In genomic region chrX:47191806-47192401, GRCh38 we compare ENCODE assay signal across 8 cellular contexts. TPM values are rescaled to one million over a fixed set of nuclear protein-coding genes. Genes with fewer than 3 reads are reported as not detected.
DNase-seq lines count a peak whose midpoint lies in the region; TF ChIP-seq lines count a peak whose summit lies in the region.

No MANE protein-coding gene starts in this region.

- no peak overlapping the region for H4K8ac ChIP-seq in neuronal stem cell (ENCODE audit: low read depth, low read length)

- DNase-seq in GM06990 (ENCODE audit: extremely low read depth, insufficient read length) (no peak), NCI-H69 (lab: John Stamatoyannopoulos, UW) (peak; percentile 20), neuronal stem cell (ENCODE audit: low spot score) (no peak), NCI-H446 treated with DMSO at 0.1 percent for 48 hours (lab: John Stamatoyannopoulos, UW) (no peak), DMS53 treated with DMSO at 0.1 percent for 48 hours (lab: John Stamatoyannopoulos, UW; ENCODE audit: unreplicated experiment) (no peak), tibial nerve (ENCODE audit: low spot score in 2 of 2) (no peak)
- DNase-seq in stimulated activated CD4-positive, alpha-beta T cell treated with anti-CD3 and anti-CD28 coated beads, Interleukin-15, amount 100 ng/mL, for 24 hours = no peak

- no CpG with 5 or more reads among the region's 16 CpGs for WGBS in neuronal stem cell (ENCODE audit: extremely low coverage in 2 of 2, insufficient read length in 2 of 2, insufficient replicate concordance in 1 of 2), 2 donors
- 72% methylated on average over 15 to 16 of the region's 16 CpGs for WGBS in tibial nerve, 2 donors

- H3K9me3 ChIP-seq in duodenal mucosa (ENCODE audit: control insufficient read depth in 1 of 2, low read length in 2 of 2) (no peaks in the 10 kb centered on the region), neuronal stem cell (replicated peaks in 1 of 2; ENCODE audit: control insufficient read depth in 2 of 2, insufficient read depth in 1 of 2, low read depth in 1 of 2, low read length in 2 of 2) (no peaks in the 10 kb centered on the region), tibial nerve (no peaks in the 10 kb centered on the region)

- no peak overlapping the region for H3K23ac ChIP-seq in neuronal stem cell (ENCODE audit: low read depth, low read length, poor library complexity)

- no peak overlapping the region for H2BK12ac ChIP-seq in neuronal stem cell (ENCODE audit: low read length)

- H2AK5ac ChIP-seq in neuronal stem cell (ENCODE audit: low read depth, low read length) = no peak overlapping the region

- no peak for TF ChIP-seq CTCF in GM06990 (IDR thresholded peaks at IDR 0.05; ENCODE audit: insufficient read depth, low read length, poor library complexity, severe bottlenecking)
- TF ChIP-seq CTCF in tibial nerve (IDR thresholded peaks at IDR 0.05) = no peak

- H3K36me3 ChIP-seq in GM06990 (ENCODE audit: control insufficient read depth, insufficient read depth, low read length) (peaks cover 2% of the 10 kb centered on the region; the same call in 1 of the 2 replicates), duodenal mucosa (ENCODE audit: control insufficient read depth in 1 of 2, insufficient read depth in 2 of 2, low read length in 2 of 2) (peaks cover 0 to 2% of the 10 kb centered on the region in 2 donors), neuronal stem cell (replicated peaks in 1 of 2; ENCODE audit: control insufficient read depth in 2 of 2, insufficient read depth in 2 of 2, low read length in 2 of 2) (peaks cover 0 to 29% of the 10 kb centered on the region in 2 donors), tibial nerve (peaks cover 0 to 5% (median 0%) of the 10 kb centered on the region in 3 donors)

- H3K27me3 ChIP-seq in GM06990 (replicated peaks; ENCODE audit: control insufficient read depth, insufficient read depth, low read length) (no peaks in the 10 kb centered on the region), duodenal mucosa (ENCODE audit: control insufficient read depth in 1 of 2, insufficient read depth in 2 of 2, low read length in 2 of 2) (no peaks in the 10 kb centered on the region), neuronal stem cell (ENCODE audit: control insufficient read depth in 3 of 3, insufficient read depth in 3 of 3, low read depth in 1 of 3, low read length in 3 of 3) (peaks cover 0 to 5% (median 0%) of the 10 kb centered on the region in 3 experiments), tibial nerve (peaks cover 0 to 8% of the 10 kb centered on the region in 2 donors)

- peak overlapping the region; percentile 43 to 59 for H3K9ac ChIP-seq in duodenal mucosa (ENCODE audit: low read depth in 1 of 2, low read length in 2 of 2)
- no peak overlapping the region for H3K9ac ChIP-seq in neuronal stem cell (ENCODE audit: low read depth, low read length, poor library complexity)

- no peak overlapping the region for H2BK120ac ChIP-seq in neuronal stem cell (ENCODE audit: low read depth, low read length)

- no peak overlapping the region for H2BK5ac ChIP-seq in neuronal stem cell (ENCODE audit: low read length)

- no peak for TF ChIP-seq POLR2A in tibial nerve (IDR thresholded peaks at IDR 0.05)

- no peak for TF ChIP-seq EP300 in tibial nerve (IDR thresholded peaks at IDR 0.05)

- H2BK15ac ChIP-seq in neuronal stem cell (ENCODE audit: low read length) = no peak overlapping the region

- peak overlapping the region; percentile 75 for H3K4me3 ChIP-seq in GM06990 (replicated peaks; ENCODE audit: low read depth, low read length)
- H3K4me3 ChIP-seq in duodenal mucosa (ENCODE audit: low read depth in 1 of 2, low read length in 2 of 2) = peak overlapping the region; percentile 71 to 73
- H3K4me3 ChIP-seq in neuronal stem cell (ENCODE audit: low read length in 2 of 2) = peak overlapping the region; percentile 57 to 80
- peak overlapping the region in 1 of 4 donors; percentile 61 for H3K4me3 ChIP-seq in tibial nerve

- H4K91ac ChIP-seq in neuronal stem cell (ENCODE audit: low read depth, low read length, poor library complexity) = no peak overlapping the region

- H3K4ac ChIP-seq in neuronal stem cell (ENCODE audit: low read length) = no peak overlapping the region

- H3K18ac ChIP-seq in neuronal stem cell (ENCODE audit: low read length) = no peak overlapping the region

- H2AFZ ChIP-seq in neuronal stem cell (ENCODE audit: low read length) = peak overlapping the region; percentile 86

- H3K4me2 ChIP-seq in neuronal stem cell (ENCODE audit: insufficient read depth, low read length, poor library complexity, severe bottlenecking) = peak overlapping the region; percentile 91

- peaks cover 26 to 32% of the 10 kb centered on the region in 2 donors for H3K4me1 ChIP-seq in duodenal mucosa (ENCODE audit: control insufficient read depth in 1 of 2, insufficient read depth in 2 of 2, low read length in 2 of 2)
- peaks cover 19 to 21% of the 10 kb centered on the region in 2 donors for H3K4me1 ChIP-seq in neuronal stem cell (ENCODE audit: control insufficient read depth in 2 of 2, insufficient read depth in 1 of 2, low read depth in 1 of 2, low read length in 2 of 2)
- H3K4me1 ChIP-seq in tibial nerve = peaks cover 0 to 44% (median 19%) of the 10 kb centered on the region in 4 donors

- no peak overlapping the region for H3K14ac ChIP-seq in neuronal stem cell (ENCODE audit: low read length)

- H3K79me1 ChIP-seq in neuronal stem cell (ENCODE audit: low read depth, low read length) = peaks cover 2% of the 10 kb centered on the region

- H3K27ac ChIP-seq in duodenal mucosa (ENCODE audit: low read depth, low read length) (no peak overlapping the region), neuronal stem cell (replicated peaks; ENCODE audit: low read length) (no peak overlapping the region), tibial nerve (peak overlapping the region in 1 of 4 donors; percentile 70)

RNA-seq across cellular contexts. Expression of gene UBA1, which starts 1.7 kb away (rescaled TPM):
- polyA plus RNA-seq in neuronal stem cell (2013, experiment 1 of 2) = 139 TPM
- 137 TPM for polyA plus RNA-seq in neuronal stem cell (2013, experiment 2 of 2)
- total RNA-seq in tibial nerve = 100 to 1,000 TPM; 124 to 168 (median 144) TPM

RNA-seq across cellular contexts. Expression of gene CDK16, which starts 26.6 kb away (rescaled TPM):
- 136 TPM for polyA plus RNA-seq in neuronal stem cell (2013, experiment 1 of 2)
- 138 TPM for polyA plus RNA-seq in neuronal stem cell (2013, experiment 2 of 2)
- total RNA-seq in tibial nerve = 10 to 100 TPM; 64.9 to 94.2 (median 84.5) TPM

RNA-seq across cellular contexts. Expression of gene USP11, which starts 40.9 kb away (rescaled TPM):
- 78.8 TPM for polyA plus RNA-seq in neuronal stem cell (2013, experiment 1 of 2)
- polyA plus RNA-seq in neuronal stem cell (2013, experiment 2 of 2) = 73.4 TPM
- 10 to 100 TPM; 54.6 to 85.8 (median 63.9) TPM for total RNA-seq in tibial nerve

RNA-seq across cellular contexts. Expression of gene RBM10, which starts 46.9 kb away (rescaled TPM):
- 45.7 TPM for polyA plus RNA-seq in neuronal stem cell (2013, experiment 1 of 2)
- polyA plus RNA-seq in neuronal stem cell (2013, experiment 2 of 2) = 43.8 TPM
- 10 to 100 TPM; 27.3 to 46.2 (median 33.7) TPM for total RNA-seq in tibial nerve

RNA-seq across cellular contexts. Expression of gene NDUFB11, which starts 47.4 kb away (rescaled TPM):
- 136 TPM for polyA plus RNA-seq in neuronal stem cell (2013, experiment 1 of 2)
- 138 TPM for polyA plus RNA-seq in neuronal stem cell (2013, experiment 2 of 2)
- total RNA-seq in tibial nerve = 10 to 100 TPM; 45.4 to 78.1 (median 60.5) TPM
